Comparison of ENCODE assay signal across 19 cellular contexts in genomic region chr17:57380055-57380356, GRCh38.
DNase-seq lines count a peak whose midpoint lies in the region; ATAC-seq, FAIRE-seq and TF ChIP-seq lines count a peak whose summit lies in the region.
"Had no signal": no experiment of that assay in that cellular context is flagged by ENCODE, and none has a peak within 500 bp of the region (broad histone marks: within the 10 kb centered on the region; RNA-seq: fewer than 3 reads in every experiment).

No MANE protein-coding gene starts in this region.

- ATAC-seq in heart right ventricle = peak in 5 of 8 donors; percentile 7 to 44 (median 30)
- no peak for ATAC-seq in Right ventricle myocardium superior (ENCODE audit: poor library complexity)
- no peak for ATAC-seq in GM19324 (IDR thresholded peaks at IDR 0.05; ENCODE audit: low FRiP score, unreplicated experiment)
- ATAC-seq: HCT116 had no signal

- no peak overlapping the region for H3K23ac ChIP-seq in H1 (ENCODE audit: insufficient read length)

- DNase-seq in heart right ventricle (no peak), Right ventricle myocardium superior (no peak), H1 (ENCODE audit: low read depth in 1 of 2, low spot score in 2 of 2) (no peak), nephron progenitor cell (no peak), type B pancreatic cell (ENCODE audit: extremely low spot score, unreplicated experiment) (no peak), NCI-H446 treated with DMSO at 0.1 percent for 48 hours (lab: John Stamatoyannopoulos, UW) (no peak)
- DNase-seq in activated CD4-positive, alpha-beta memory T cell treated with anti-CD3 and anti-CD28 coated beads for 36 hours = no peak
- DNase-seq: activated CD8-positive, alpha-beta memory T cell treated with anti-CD3 and anti-CD28 coated beads for 24 hours; DMS79; effector CD8-positive, alpha-beta T cell; hippocampal formation; MG63; NCI-H187 treated with DMSO at 0.1 percent for 48 hours; T-helper 1 cell; WERI-Rb-1 had no signal

- H3K9me3 ChIP-seq in heart right ventricle (peaks cover 0 to 8% (median 0%) of the 10 kb centered on the region in 11 donors), H1 (ENCODE audit: insufficient read depth in 2 of 2, low read depth in 1 of 2, low read length in 1 of 2) (no peaks in the 10 kb centered on the region)
- H3K9me3 ChIP-seq: MG63 had no signal

- TF ChIP-seq RAD21 in H1 (IDR thresholded peaks at IDR 0.05 in 1 of 2, conservative IDR thresholded peaks at IDR 0.05 in 1 of 2; ENCODE audit: low read depth in 2 of 2, low read length in 2 of 2) = no peak

- peak overlapping the region; percentile 83; the same call in 1 of the 2 replicates for H2BK20ac ChIP-seq in H1 (ENCODE audit: low read length)

- H2AFZ ChIP-seq in H1 (ENCODE audit: low read length) = no peak overlapping the region

- peak overlapping the region in 9 of 10 donors; percentile 43 to 84 (median 72) for H3K27ac ChIP-seq in heart right ventricle
- no peak overlapping the region for H3K27ac ChIP-seq in H1 (ENCODE audit: low read depth, low read length)
- H3K27ac ChIP-seq: RWPE1, skin epidermis, WERI-Rb-1 had no signal

- H4K20me1 ChIP-seq in H1 (replicated peaks in 1 of 2; ENCODE audit: control insufficient read depth in 1 of 2, insufficient read depth in 2 of 2, low read length in 2 of 2) = no peaks in the 10 kb centered on the region

- H3K36me3 ChIP-seq in heart right ventricle (no peaks in the 10 kb centered on the region), H1 (ENCODE audit: control insufficient read depth in 2 of 4, insufficient read depth in 4 of 4, low read length in 3 of 4) (no peaks in the 10 kb centered on the region)
- H3K36me3 ChIP-seq: MG63 had no signal

- no peak overlapping the region for H3K4ac ChIP-seq in H1 (replicated peaks; ENCODE audit: insufficient read length, low read depth, low read length)

- no peak overlapping the region for H4K8ac ChIP-seq in H1 (ENCODE audit: extremely low read depth, insufficient read depth, low read length)

- H3K36me3 Mint-ChIP-seq in nephron progenitor cell (ENCODE audit: low read depth) = peaks cover 67% of the 10 kb centered on the region
- peaks cover 38% of the 10 kb centered on the region for H3K36me3 Mint-ChIP-seq in type B pancreatic cell
- peaks cover 27% of the 10 kb centered on the region for H3K36me3 Mint-ChIP-seq in activated CD4-positive, alpha-beta memory T cell treated with anti-CD3 and anti-CD28 coated beads for 36 hours

- H3K14ac ChIP-seq in H1 (ENCODE audit: insufficient read length) = no peak overlapping the region

- H3K79me1 ChIP-seq in H1 (ENCODE audit: low read depth, low read length) = peaks cover 4% of the 10 kb centered on the region

- POLR2A ChIA-PET in H1 (lab: Charles Lee; ENCODE audit: partially characterized antibody) = interaction anchor here (1.0 kb wide), 1 partner anchor 29 kb away, joined by 3 read pairs; no protein-coding TSS in a partner anchor
- POLR2A ChIA-PET in activated CD4-positive, alpha-beta memory T cell treated with anti-CD3 and anti-CD28 coated beads for 36 hours (lab: Charles Lee) = no interaction called here

- H4K5ac ChIP-seq in H1 (ENCODE audit: insufficient read length, low read depth, low read length) = no peak overlapping the region

- peak overlapping the region; percentile 80 for H3K18ac ChIP-seq in H1 (ENCODE audit: extremely low read depth, low read length)

- H3K4me3 ChIP-seq in heart right ventricle = no peak overlapping the region
- no peak overlapping the region for H3K4me3 ChIP-seq in H1 (ENCODE audit: extremely low read depth in 1 of 4, insufficient read depth in 2 of 4, low read depth in 3 of 4, low read length in 4 of 4)
- H3K4me3 ChIP-seq: MG63, skin epidermis had no signal

- FAIRE-seq in H1 (lab: Jason Lieb, UNC) = no peak

- peaks cover 35% of the 10 kb centered on the region for H3K4me1 Mint-ChIP-seq in nephron progenitor cell
- peaks cover 31% of the 10 kb centered on the region for H3K4me1 Mint-ChIP-seq in type B pancreatic cell (ENCODE audit: unreplicated experiment)
- peaks cover 14% of the 10 kb centered on the region for H3K4me1 Mint-ChIP-seq in activated CD4-positive, alpha-beta memory T cell treated with anti-CD3 and anti-CD28 coated beads for 36 hours (ENCODE audit: low read depth)

- H2BK15ac ChIP-seq in H1 (ENCODE audit: low read length) = peak overlapping the region; percentile 55; the same call in 1 of the 2 replicates

- H3K27me3 ChIP-seq in heart right ventricle (no peaks in the 10 kb centered on the region), H1 (replicated peaks in 1 of 4; ENCODE audit: control insufficient read depth in 3 of 4, extremely low read depth in 1 of 4, insufficient read depth in 3 of 4, low read length in 3 of 4) (no peaks in the 10 kb centered on the region)
- H3K27me3 ChIP-seq: MG63 had no signal

- H3K4me3 Mint-ChIP-seq in nephron progenitor cell = no peak overlapping the region
- H3K4me3 Mint-ChIP-seq in type B pancreatic cell = peak overlapping the region; percentile 73
- no peak overlapping the region for H3K4me3 Mint-ChIP-seq in activated CD4-positive, alpha-beta memory T cell treated with anti-CD3 and anti-CD28 coated beads for 36 hours

- peak overlapping the region; percentile 45; the same call in 1 of the 2 replicates for H2BK12ac ChIP-seq in H1 (ENCODE audit: low read depth, low read length)

- 82 to 83% methylated on average over 10 of the region's 10 CpGs for WGBS in heart right ventricle, 2 donors
- 76% methylated on average over 10 of the region's 10 CpGs; no CpG with 5 or more reads in 1 of the 2 experiments for WGBS in H1 (ENCODE audit: extremely low coverage in 1 of 2, insufficient coverage in 1 of 2, insufficient read length in 1 of 2, insufficient replicate concordance in 2 of 2, low coverage in 1 of 2, low lambda C conversion rate in 2 of 2, missing lambda C conversion rate in 1 of 2), 2 experiments

- no peak overlapping the region; a peak in 1 of 7 replicates for H3K9ac ChIP-seq in H1 (replicated peaks in 1 of 4; ENCODE audit: extremely low read depth in 1 of 4, low read depth in 3 of 4, low read length in 3 of 4)

- H3K79me2 ChIP-seq in H1 (ENCODE audit: control insufficient read depth in 1 of 2, insufficient read depth in 2 of 2, low read length in 2 of 2) = peaks cover 0 to 34% of the 10 kb centered on the region in 2 experiments; a peak in 2 of 4 replicates

- no peak for TF ChIP-seq POLR2A in H1 (IDR thresholded peaks at IDR 0.05; ENCODE audit: control extremely low read depth in 1 of 2, low read depth in 2 of 2, low read length in 2 of 2)

- TF ChIP-seq CTCF in heart right ventricle (IDR thresholded peaks at IDR 0.05) = no peak
- no peak for TF ChIP-seq CTCF in H1 (IDR thresholded peaks at IDR 0.05; ENCODE audit: control extremely low read depth in 1 of 3, insufficient read depth in 1 of 3, low read depth in 1 of 3, low read length in 3 of 3)
- TF ChIP-seq CTCF in nephron progenitor cell (IDR thresholded peaks at IDR 0.05) = no peak
- TF ChIP-seq CTCF in type B pancreatic cell (conservative IDR thresholded peaks at IDR 0.05) = no peak

- no peak overlapping the region for H2BK120ac ChIP-seq in H1 (replicated peaks; ENCODE audit: low read depth, low read length)

- intact Hi-C loops in heart right ventricle (cut with DNase I) = no loop called here
- intact Hi-C loops in Right ventricle myocardium superior (cut with DNase I) = no loop called here
- intact Hi-C loops in activated CD4-positive, alpha-beta memory T cell treated with anti-CD3 and anti-CD28 coated beads for 36 hours (cut with micrococcal nuclease) = no loop called here

- peak overlapping the region; percentile 6 to 29; a peak in 2 of 4 replicates for H3K4me2 ChIP-seq in H1 (ENCODE audit: insufficient read depth in 1 of 2, low read depth in 2 of 2, low read length in 2 of 2)

- H4K91ac ChIP-seq in H1 (replicated peaks; ENCODE audit: insufficient read length, low read length) = peak overlapping the region; percentile 37

- H3K4me1 ChIP-seq in heart right ventricle = peaks cover 8 to 40% (median 23%) of the 10 kb centered on the region in 9 donors
- peaks cover 5 to 29% (median 25%) of the 10 kb centered on the region in 4 experiments; a peak in 6 of 7 replicates for H3K4me1 ChIP-seq in H1 (replicated peaks in 1 of 4; ENCODE audit: control insufficient read depth in 3 of 4, insufficient read depth in 4 of 4, low read length in 3 of 4)

- H3K56ac ChIP-seq in H1 (replicated peaks; ENCODE audit: insufficient read length, low read depth, low read length) = no peak overlapping the region

- H3K27me3 Mint-ChIP-seq in nephron progenitor cell (ENCODE audit: low read depth, poor library complexity) = no peaks in the 10 kb centered on the region
- H3K27me3 Mint-ChIP-seq in type B pancreatic cell = no peaks in the 10 kb centered on the region
- H3K27me3 Mint-ChIP-seq in activated CD4-positive, alpha-beta memory T cell treated with anti-CD3 and anti-CD28 coated beads for 36 hours = no peaks in the 10 kb centered on the region

- H3K9me3 Mint-ChIP-seq in nephron progenitor cell (peaks cover 19% of the 10 kb centered on the region), type B pancreatic cell (peaks cover 12% of the 10 kb centered on the region)
- peaks cover 20% of the 10 kb centered on the region for H3K9me3 Mint-ChIP-seq in activated CD4-positive, alpha-beta memory T cell treated with anti-CD3 and anti-CD28 coated beads for 36 hours

- H2BK5ac ChIP-seq in H1 (ENCODE audit: low read depth, low read length) = peak overlapping the region; percentile 55; the same call in 1 of the 2 replicates

- CTCF ChIA-PET in H1 (lab: Charles Lee; ENCODE audit: partially characterized antibody) = interaction anchor here (1.1 kb wide), 1 partner anchor 403 kb away, joined by 4 read pairs; no protein-coding TSS in a partner anchor
- CTCF ChIA-PET in activated CD4-positive, alpha-beta memory T cell treated with anti-CD3 and anti-CD28 coated beads for 36 hours (lab: Charles Lee) = no interaction called here

- no peaks in the 10 kb centered on the region for H3K23me2 ChIP-seq in H1 (ENCODE audit: low read depth, low read length)

- TF ChIP-seq EP300 in H1 (IDR thresholded peaks at IDR 0.05; ENCODE audit: borderline replicate concordance in 1 of 2, low read depth in 2 of 2, low read length in 2 of 2) = no peak

- H2AK5ac ChIP-seq in H1 (ENCODE audit: low read depth, low read length) = peak overlapping the region; percentile 79; the same call in 1 of the 2 replicates

- peak overlapping the region; percentile 98 for H3K27ac Mint-ChIP-seq in nephron progenitor cell
- H3K27ac Mint-ChIP-seq in type B pancreatic cell = peak overlapping the region; percentile 85
- no peak overlapping the region for H3K27ac Mint-ChIP-seq in activated CD4-positive, alpha-beta memory T cell treated with anti-CD3 and anti-CD28 coated beads for 36 hours

TF ChIP-seq in H1, 55 proteins besides CTCF, POLR2A, EP300 and RAD21:
- TF ChIP-seq KDM4A (IDR thresholded peaks at IDR 0.05; ENCODE audit: low read depth, low read length, severe bottlenecking) (no peak), E2F6 (IDR thresholded peaks at IDR 0.05) (peak; percentile 76; the same call in 1 of the 2 replicates)

Comparison
In these comparisons a context has a peak if more than half of its experiments do, and no peak if none do; other contexts are left out.
1. ATAC-seq: peak in heart right ventricle (5 of 8); none in Right ventricle myocardium superior (single experiment) and GM19324 (single experiment).